Comparison of ENCODE assay signal across 8 cellular contexts in genomic region chr3:19295208-19295607, GRCh38.
"Had no signal": no experiment of that assay in that cellular context is flagged by ENCODE, and none has a peak within 500 bp of the region (broad histone marks: within the 10 kb centered on the region; RNA-seq: fewer than 3 reads in every experiment).

No MANE protein-coding gene starts in this region.

- ATAC-seq: GM12878 had no signal

- FAIRE-seq: G401.6, GM12878, GM12891, GM12892, GM18507, GM19239 had no signal

- H3K4me3 ChIP-seq: GM12878 had no signal

- DNase-seq: GDM1, GF-D8 had no signal
